ENCODE assay signal across 9 cellular contexts in genomic region chr19:39531834-39532232, GRCh38. TPM values are rescaled to one million over a fixed set of nuclear protein-coding genes. Genes with fewer than 3 reads are reported as not detected.
DNase-seq lines count a peak whose midpoint lies in the region; ATAC-seq and TF ChIP-seq lines count a peak whose summit lies in the region.
"Had no signal": no experiment of that assay in that cellular context is flagged by ENCODE, and none has a peak within 500 bp of the region (broad histone marks: within the 10 kb centered on the region; RNA-seq: fewer than 3 reads in every experiment).

No MANE protein-coding gene starts in this region.

- no peak overlapping the region for H4K5ac ChIP-seq in mesendoderm (ENCODE audit: low read length)

- ATAC-seq in heart left ventricle (no peak), body of pancreas (no peak), GM18907 (IDR thresholded peaks at IDR 0.05; ENCODE audit: unreplicated experiment) (no peak)

- TF ChIP-seq CTCF in heart left ventricle (IDR thresholded peaks at IDR 0.05): no peak
- TF ChIP-seq CTCF in body of pancreas (IDR thresholded peaks at IDR 0.05): no peak
- no peak for TF ChIP-seq CTCF in vagina (IDR thresholded peaks at IDR 0.05)

- intact Hi-C loops in heart left ventricle (cut with DNase I) (loop anchor here (1.0 to 10.0 kb wide), 17 partner anchors 35 to 407 kb away; partner anchors contain the start of genes PAK4 (in 4 of the 10), SUPT5H (in 4 of the 10), MED29 (in 3 of the 10) and PAF1 (in 3 of the 10)), cardiac septum (cut with DNase I) (loop anchor here (2.0 to 10.0 kb wide), 5 partner anchors 35 to 407 kb away; partner anchors contain the start of genes DLL3, PAK4 and SUPT5H), body of pancreas (cut with DNase I) (loop anchor here (10.0 kb wide), 2 partner anchors 57 to 87 kb away; partner anchors contain the start of gene SUPT5H), vagina (cut with DNase I) (loop anchor here (5.0 to 10.0 kb wide), 2 partner anchors 55 to 137 kb away; partner anchors contain the start of genes MED29 and PAF1)

- H3K18ac ChIP-seq in mesendoderm (ENCODE audit: low read length): no peak overlapping the region

- no peak for DNase-seq in heart left ventricle
- no peak for DNase-seq in cardiac septum (ENCODE audit: low spot score)
- no peak for DNase-seq in body of pancreas
- no peak for DNase-seq in mesendoderm
- DNase-seq in vagina (ENCODE audit: extremely low spot score in 2 of 2): no peak
- DNase-seq in NCI-H446 (lab: John Stamatoyannopoulos, UW): no peak
- no peak for DNase-seq in HK-2 (ENCODE audit: unreplicated experiment)

- peak overlapping the region; percentile 100 for H3K4me2 ChIP-seq in mesendoderm (ENCODE audit: low read length)

- H3K27ac ChIP-seq in heart left ventricle (peak overlapping the region in 10 of 12 donors; percentile 45 to 92 (median 86)), body of pancreas (peak overlapping the region in 3 of 4 donors; percentile 44 to 75 (median 66)), mesendoderm (ENCODE audit: low read depth, low read length) (no peak overlapping the region), vagina (peak overlapping the region; percentile 82)

- H2AK5ac ChIP-seq in mesendoderm (ENCODE audit: low read length): no peak overlapping the region

- H3K4ac ChIP-seq in mesendoderm (ENCODE audit: low read depth, low read length): no peak overlapping the region

- H2BK5ac ChIP-seq in mesendoderm (ENCODE audit: low read length): no peak overlapping the region

- H3K9me3 ChIP-seq in heart left ventricle (no peaks in the 10 kb centered on the region), body of pancreas (no peaks in the 10 kb centered on the region), vagina (no peaks in the 10 kb centered on the region)

- no peak overlapping the region for H2BK15ac ChIP-seq in mesendoderm (replicated peaks; ENCODE audit: low read depth)

- H3K4me3 ChIP-seq in heart left ventricle (peak overlapping the region; percentile 58 to 98 (median 80)), body of pancreas (peak overlapping the region; percentile 75 to 97), mesendoderm (ENCODE audit: low read length) (peak overlapping the region; percentile 88), vagina (peak overlapping the region; percentile 71 to 84)

- H3K4me1 ChIP-seq in heart left ventricle (peaks cover 0 to 22% (median 13%) of the 10 kb centered on the region in 12 donors), body of pancreas (peaks cover 12% of the 10 kb centered on the region), mesendoderm (ENCODE audit: control insufficient read depth, low read depth, low read length) (no peaks in the 10 kb centered on the region), vagina (peaks cover 16% of the 10 kb centered on the region)

- H3K36me3 ChIP-seq in heart left ventricle (peaks cover 0 to 6% (median 0%) of the 10 kb centered on the region in 9 donors), body of pancreas (replicated peaks in 1 of 2; ENCODE audit: insufficient read depth in 1 of 2, low read depth in 2 of 2) (no peaks in the 10 kb centered on the region), mesendoderm (ENCODE audit: control insufficient read depth, insufficient read depth, low read length) (no peaks in the 10 kb centered on the region), vagina (no peaks in the 10 kb centered on the region)

- peak overlapping the region; percentile 96 for H3K56ac ChIP-seq in mesendoderm (ENCODE audit: low read length)

- H3K9ac ChIP-seq in mesendoderm (ENCODE audit: low read length): peak overlapping the region; percentile 83

- peaks cover 2% of the 10 kb centered on the region for H3K79me1 ChIP-seq in mesendoderm (ENCODE audit: low read length)

- H2BK120ac ChIP-seq in mesendoderm (ENCODE audit: low read depth, low read length): no peak overlapping the region

- WGBS in heart left ventricle, 4 donors: 36 to 44% (median 38%) methylated on average over 14 of the region's 14 CpGs
- 17 to 37% methylated on average over 14 of the region's 14 CpGs for WGBS in body of pancreas, 2 donors
- no CpG with 5 or more reads among the region's 14 CpGs for WGBS in mesendoderm (ENCODE audit: extremely low coverage, insufficient coverage, low lambda C conversion rate)

- H3K79me2 ChIP-seq in mesendoderm (ENCODE audit: control insufficient read depth, insufficient read depth, low read length): no peaks in the 10 kb centered on the region

- TF ChIP-seq POLR2A in heart left ventricle (IDR thresholded peaks at IDR 0.05) (no peak), body of pancreas (IDR thresholded peaks at IDR 0.05) (no peak), vagina (IDR thresholded peaks at IDR 0.05) (no peak)

- H3K23ac ChIP-seq in mesendoderm (ENCODE audit: low read length): no peak overlapping the region

- H4K8ac ChIP-seq in mesendoderm (ENCODE audit: low read depth, low read length): no peak overlapping the region

- no peaks in the 10 kb centered on the region for H3K27me3 ChIP-seq in heart left ventricle
- no peaks in the 10 kb centered on the region for H3K27me3 ChIP-seq in body of pancreas
- no peaks in the 10 kb centered on the region for H3K27me3 ChIP-seq in mesendoderm (ENCODE audit: insufficient read depth, low read length, poor library complexity)
- H3K27me3 ChIP-seq in vagina: no peaks in the 10 kb centered on the region

RNA-seq across cellular contexts. Expression of gene EID2B, which starts 0.8 kb away (rescaled TPM):
- total RNA-seq in heart left ventricle (1 to 10 TPM; 1.1 to 5.1 (median 2.9) TPM), cardiac septum (2.8 TPM), body of pancreas (1 to 10 TPM; 2.0 to 3.9 TPM), vagina (3.7 TPM)
- polyA plus RNA-seq in heart left ventricle: 1 to 10 TPM; 1.4 to 2.2 TPM
- polyA plus RNA-seq in mesendoderm (2013, experiment 1 of 2): 1.7 TPM
- polyA plus RNA-seq in mesendoderm (2013, experiment 2 of 2): 1.4 TPM

RNA-seq across cellular contexts. Expression of gene EID2, which starts 8.1 kb away (rescaled TPM):
- total RNA-seq in heart left ventricle (10 to 100 TPM in 7 of 9 donors, 1 to 10 TPM in 2; 7.1 to 14.6 (median 12.6) TPM), cardiac septum (11.4 TPM), body of pancreas (10 to 100 TPM in 1 of 2 donors, 1 to 10 TPM in 1; 7.3 to 13.5 TPM), vagina (13.5 TPM)
- 10 to 100 TPM; 12.9 to 16.5 TPM for polyA plus RNA-seq in heart left ventricle
- polyA plus RNA-seq in mesendoderm (2013, experiment 1 of 2): 21.4 TPM
- 21.7 TPM for polyA plus RNA-seq in mesendoderm (2013, experiment 2 of 2)

RNA-seq across cellular contexts. Expression of gene SELENOV, which starts 16.9 kb away (rescaled TPM):
- total RNA-seq in heart left ventricle (not detected), cardiac septum (not detected), body of pancreas (not detected), vagina (not detected)
- polyA plus RNA-seq in heart left ventricle: not detected
- 5.9 TPM for polyA plus RNA-seq in mesendoderm (2013, experiment 1 of 2)
- polyA plus RNA-seq in mesendoderm (2013, experiment 2 of 2): 7.0 TPM
- total RNA-seq: renal cortical epithelial cell had no signal

RNA-seq across cellular contexts. Expression of gene DLL3, which starts 33.1 kb away (rescaled TPM):
- total RNA-seq in heart left ventricle (not detected), cardiac septum (not detected), body of pancreas (not detected), vagina (not detected)
- not detected for polyA plus RNA-seq in heart left ventricle
- polyA plus RNA-seq in mesendoderm (2013, experiment 1 of 2): 2.2 TPM
- 2.4 TPM for polyA plus RNA-seq in mesendoderm (2013, experiment 2 of 2)

RNA-seq across cellular contexts. Expression of gene TIMM50, which starts 51.2 kb away (rescaled TPM):
- 10 to 100 TPM; 66.0 to 91.3 (median 77.3) TPM for total RNA-seq in heart left ventricle
- 100 to 1,000 TPM; 103 to 106 TPM for polyA plus RNA-seq in heart left ventricle
- total RNA-seq in cardiac septum: 62.0 TPM
- total RNA-seq in body of pancreas: 10 to 100 TPM; 30.4 to 50.8 TPM
- 131 TPM for polyA plus RNA-seq in mesendoderm (2013, experiment 1 of 2)
- polyA plus RNA-seq in mesendoderm (2013, experiment 2 of 2): 137 TPM
- 65.3 TPM for total RNA-seq in vagina
